19 cellular contexts compared by ENCODE assay signal in the genomic region with DNA sequence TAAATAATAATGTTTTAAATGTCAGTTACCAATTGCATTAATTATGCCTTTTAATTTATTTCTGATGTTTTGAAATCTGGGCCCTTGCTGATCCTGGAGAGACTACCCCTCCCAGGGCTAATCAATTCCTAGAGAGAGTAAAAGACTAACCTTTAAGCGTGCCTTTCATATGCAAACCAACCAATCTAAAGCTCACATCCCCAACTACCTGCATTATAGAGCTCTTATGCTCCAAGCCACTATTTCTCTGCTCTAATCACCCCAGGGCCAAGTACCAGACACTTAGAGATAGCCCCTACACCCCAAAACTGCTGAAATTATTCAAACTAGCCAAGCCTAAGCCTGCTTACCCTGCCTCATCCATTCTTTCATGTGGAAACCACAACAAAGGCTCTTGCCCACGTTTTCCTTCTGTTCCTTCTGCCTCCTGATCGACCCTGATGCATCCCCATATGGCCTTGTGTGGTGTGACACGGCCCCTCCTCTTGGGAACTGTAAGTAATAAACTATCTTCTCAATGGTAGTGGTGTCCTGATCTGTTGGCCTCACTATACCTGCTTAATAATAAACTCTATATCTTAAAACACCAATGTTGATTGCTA.
"Had no signal": no experiment of that assay in that cellular context is flagged by ENCODE, and none has a peak within 500 bp of the region (broad histone marks: within the 10 kb centered on the region; RNA-seq: fewer than 3 reads in every experiment).

No MANE protein-coding gene starts in this region.

- H3K9me3 ChIP-seq: esophagus squamous epithelium, neutrophil, psoas muscle, right lobe of liver had no signal

- H3K4me1 ChIP-seq: esophagus squamous epithelium, heart left ventricle, psoas muscle, right lobe of liver, spleen, tibial nerve had no signal

- H3K4me3 ChIP-seq: esophagus squamous epithelium, heart left ventricle, mucosa of descending colon, psoas muscle, right lobe of liver, spleen, tibial nerve had no signal

- H3K27me3 ChIP-seq: esophagus squamous epithelium, heart left ventricle, neutrophil, right lobe of liver, spleen, tibial nerve had no signal

- H3K27ac ChIP-seq: esophagus squamous epithelium, heart left ventricle, neutrophil, psoas muscle, right lobe of liver, spleen, tibial nerve had no signal

- DNase-seq: cerebellar nuclear complex; effector memory CD8-positive, alpha-beta T cell; esophagus squamous epithelium; foreskin fibroblast; heart left ventricle; hippocampal formation; kidney glomerular epithelial cell; mammary epithelial cell; mucosa of descending colon; naive thymus-derived CD8-positive, alpha-beta T cell; psoas muscle; retina; right lobe of liver; spleen; stimulated activated CD4-positive, alpha-beta T cell treated with anti-CD3 and anti-CD28 coated beads, Interleukin-15, amount 100 ng/mL, for 24 hours; stimulated activated CD4-positive, alpha-beta T cell treated with anti-CD3 and anti-CD28 coated beads, Interleukin-1b, Interleukin-23, amount 100 ng/mL, for 48 hours; stimulated activated CD4-positive, alpha-beta T cell treated with anti-CD3 and anti-CD28 coated beads, Interleukin-4, amount 100 ng/mL, for 24 hours had no signal

- H3K36me3 ChIP-seq: esophagus squamous epithelium, heart left ventricle, neutrophil, right lobe of liver had no signal
